In the genomic region with DNA sequence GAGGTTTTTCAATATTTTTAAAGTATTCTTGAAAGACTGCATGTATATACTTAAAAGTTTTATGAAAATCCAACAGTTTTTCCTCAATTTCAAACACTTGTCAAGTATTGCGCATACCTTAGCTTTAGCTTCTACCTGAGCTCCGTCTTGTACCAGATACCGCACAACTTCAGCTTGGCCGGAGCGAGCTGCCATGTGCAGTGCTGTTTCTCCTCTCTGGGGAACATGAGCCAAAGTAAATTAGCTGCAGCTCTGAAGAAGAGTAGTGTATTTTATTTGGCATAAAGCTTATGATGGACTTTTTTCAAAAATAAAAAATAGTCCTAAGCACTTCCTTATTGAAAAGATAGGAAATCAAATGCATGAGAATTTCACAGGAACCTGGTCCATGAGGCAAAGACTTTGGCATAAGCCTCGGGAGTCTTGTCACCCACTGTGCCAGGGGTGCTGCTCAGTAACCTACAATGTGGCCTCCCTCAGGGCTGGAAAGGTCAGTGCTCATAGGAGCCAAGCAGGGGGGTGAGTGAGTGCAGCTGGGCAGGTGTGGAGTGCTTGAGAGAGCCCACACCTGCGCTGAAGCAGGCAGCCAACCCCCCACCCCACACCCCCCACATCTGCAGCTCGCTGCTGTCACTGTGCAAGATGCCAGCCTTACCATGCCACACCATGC, we compare ENCODE assay signal across 1 cellular context.
TF ChIP-seq lines count a peak whose summit lies in the region.

No MANE protein-coding gene starts in this region.

TF ChIP-seq in HepG2, 621 proteins besides CTCF, POLR2A, EP300 and RAD21 (continued from another document):
- TF ChIP-seq, protein P1, sequence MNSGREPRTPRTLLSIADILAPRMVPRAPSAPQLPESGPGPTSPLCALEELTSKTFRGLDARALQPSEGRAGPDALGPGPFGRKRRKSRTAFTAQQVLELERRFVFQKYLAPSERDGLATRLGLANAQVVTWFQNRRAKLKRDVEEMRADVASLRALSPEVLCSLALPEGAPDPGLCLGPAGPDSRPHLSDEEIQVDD (CRISPR knock-in tag; IDR thresholded peaks at IDR 0.05; ENCODE audit: borderline replicate concordance): no peak
- TF ChIP-seq BHLHE40 (IDR thresholded peaks at IDR 0.05; ENCODE audit: low read length) (no peak), ZSCAN12 (CRISPR knock-in tag; IDR thresholded peaks at IDR 0.05) (no peak), RXRB (CRISPR knock-in tag; IDR thresholded peaks at IDR 0.05; ENCODE audit: borderline replicate concordance) (no peak), ZNF850 (CRISPR knock-in tag; conservative IDR thresholded peaks at IDR 0.05) (no peak), ZKSCAN5 (CRISPR knock-in tag; IDR thresholded peaks at IDR 0.05) (no peak), STAG1 (CRISPR knock-in tag; IDR thresholded peaks at IDR 0.05) (no peak), ZMYM2 (CRISPR knock-in tag; IDR thresholded peaks at IDR 0.05) (no peak), HES4 (CRISPR knock-in tag; IDR thresholded peaks at IDR 0.05; ENCODE audit: borderline replicate concordance) (no peak), TP53 (CRISPR knock-in tag; conservative IDR thresholded peaks at IDR 0.05) (no peak), SIX4 (CRISPR knock-in tag; IDR thresholded peaks at IDR 0.05) (no peak)
- TF ChIP-seq, protein P2, sequence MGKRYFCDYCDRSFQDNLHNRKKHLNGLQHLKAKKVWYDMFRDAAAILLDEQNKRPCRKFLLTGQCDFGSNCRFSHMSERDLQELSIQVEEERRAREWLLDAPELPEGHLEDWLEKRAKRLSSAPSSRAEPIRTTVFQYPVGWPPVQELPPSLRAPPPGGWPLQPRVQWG (CRISPR knock-in tag; IDR thresholded peaks at IDR 0.05; ENCODE audit: borderline replicate concordance, low read depth): no peak
- TF ChIP-seq, protein P3, sequence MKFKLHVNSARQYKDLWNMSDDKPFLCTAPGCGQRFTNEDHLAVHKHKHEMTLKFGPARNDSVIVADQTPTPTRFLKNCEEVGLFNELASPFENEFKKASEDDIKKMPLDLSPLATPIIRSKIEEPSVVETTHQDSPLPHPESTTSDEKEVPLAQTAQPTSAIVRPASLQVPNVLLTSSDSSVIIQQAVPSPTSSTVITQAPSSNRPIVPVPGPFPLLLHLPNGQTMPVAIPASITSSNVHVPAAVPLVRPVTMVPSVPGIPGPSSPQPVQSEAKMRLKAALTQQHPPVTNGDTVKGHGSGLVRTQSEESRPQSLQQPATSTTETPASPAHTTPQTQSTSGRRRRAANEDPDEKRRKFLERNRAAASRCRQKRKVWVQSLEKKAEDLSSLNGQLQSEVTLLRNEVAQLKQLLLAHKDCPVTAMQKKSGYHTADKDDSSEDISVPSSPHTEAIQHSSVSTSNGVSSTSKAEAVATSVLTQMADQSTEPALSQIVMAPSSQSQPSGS (CRISPR knock-in tag; IDR thresholded peaks at IDR 0.05): no peak
- TF ChIP-seq, protein P4, sequence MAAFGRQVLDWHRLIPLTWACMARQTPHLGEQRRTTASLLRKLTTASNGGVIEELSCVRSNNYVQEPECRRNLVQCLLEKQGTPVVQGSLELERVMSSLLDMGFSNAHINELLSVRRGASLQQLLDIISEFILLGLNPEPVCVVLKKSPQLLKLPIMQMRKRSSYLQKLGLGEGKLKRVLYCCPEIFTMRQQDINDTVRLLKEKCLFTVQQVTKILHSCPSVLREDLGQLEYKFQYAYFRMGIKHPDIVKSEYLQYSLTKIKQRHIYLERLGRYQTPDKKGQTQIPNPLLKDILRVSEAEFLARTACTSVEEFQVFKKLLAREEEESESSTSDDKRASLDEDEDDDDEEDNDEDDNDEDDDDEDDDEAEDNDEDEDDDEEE (CRISPR knock-in tag; IDR thresholded peaks at IDR 0.05): no peak
- TF ChIP-seq, protein P5, sequence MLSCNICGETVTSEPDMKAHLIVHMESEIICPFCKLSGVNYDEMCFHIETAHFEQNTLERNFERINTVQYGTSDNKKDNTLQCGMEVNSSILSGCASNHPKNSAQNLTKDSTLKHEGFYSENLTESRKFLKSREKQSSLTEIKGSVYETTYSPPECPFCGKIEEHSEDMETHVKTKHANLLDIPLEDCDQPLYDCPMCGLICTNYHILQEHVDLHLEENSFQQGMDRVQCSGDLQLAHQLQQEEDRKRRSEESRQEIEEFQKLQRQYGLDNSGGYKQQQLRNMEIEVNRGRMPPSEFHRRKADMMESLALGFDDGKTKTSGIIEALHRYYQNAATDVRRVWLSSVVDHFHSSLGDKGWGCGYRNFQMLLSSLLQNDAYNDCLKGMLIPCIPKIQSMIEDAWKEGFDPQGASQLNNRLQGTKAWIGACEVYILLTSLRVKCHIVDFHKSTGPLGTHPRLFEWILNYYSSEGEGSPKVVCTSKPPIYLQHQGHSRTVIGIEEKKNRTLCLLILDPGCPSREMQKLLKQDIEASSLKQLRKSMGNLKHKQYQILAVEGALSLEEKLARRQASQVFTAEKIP (CRISPR knock-in tag; IDR thresholded peaks at IDR 0.05; ENCODE audit: borderline replicate concordance): no peak
TF ChIP-seq in HepG2: peak in this region for 0.
